Comparison of ENCODE assay signal across 8 cellular contexts in genomic region chr17:9645858-9646555, GRCh38. TPM values are rescaled to one million over a fixed set of nuclear protein-coding genes. Genes with fewer than 3 reads are reported as not detected.
DNase-seq lines count a peak whose midpoint lies in the region; ATAC-seq, FAIRE-seq and TF ChIP-seq lines count a peak whose summit lies in the region.

No MANE protein-coding gene starts in this region.

- peaks cover 44% of the 10 kb centered on the region for H3K27me3 Mint-ChIP-seq in T-helper 2 cell treated with Interferon-gamma antibody and Interleukin-4, amounts not matched to agents 5 μg/mL and 100 μg/mL, for 36 hours (ENCODE audit: low read depth)
- H3K27me3 Mint-ChIP-seq in naive thymus-derived CD8-positive, alpha-beta T cell: peaks cover 32 to 57% (median 35%) of the 10 kb centered on the region in 5 donors

- no peak for FAIRE-seq in endothelial cell of umbilical vein (lab: Jason Lieb, UNC)

- peaks cover 14 to 15% of the 10 kb centered on the region in 2 experiments for H3K27me3 ChIP-seq in endothelial cell of umbilical vein (ENCODE audit: control insufficient read depth in 2 of 2, insufficient read depth in 2 of 2, low read length in 2 of 2)

- no peak overlapping the region for H3K4me3 ChIP-seq in endothelial cell of umbilical vein (replicated peaks in 1 of 3; ENCODE audit: insufficient read depth in 1 of 3, low read depth in 1 of 3, low read length in 3 of 3)

- ATAC-seq in naive thymus-derived CD8-positive, alpha-beta T cell: peak; percentile 30 to 52
- ATAC-seq in HG03159 (IDR thresholded peaks at IDR 0.05; ENCODE audit: unreplicated experiment) (no peak), GM18870 (IDR thresholded peaks at IDR 0.05; ENCODE audit: unreplicated experiment) (no peak), GM18511 (IDR thresholded peaks at IDR 0.05; ENCODE audit: unreplicated experiment) (no peak)

- POLR2A ChIA-PET in HEK293T (lab: Yijun Ruan, JAX): interaction anchor here (1.5 kb wide), 1 partner anchor 643 kb away, joined by 3 read pairs; no protein-coding TSS in a partner anchor
- POLR2A ChIA-PET in endothelial cell of umbilical vein (lab: Charles Lee): no interaction called here
- POLR2A ChIA-PET in naive thymus-derived CD8-positive, alpha-beta T cell (lab: Charles Lee): no interaction called here

- no peak for TF ChIP-seq CTCF in endothelial cell of umbilical vein (IDR thresholded peaks at IDR 0.05; ENCODE audit: extremely low read depth in 1 of 2, insufficient read depth in 1 of 2, low read depth in 1 of 2, low read length in 2 of 2)

- H3K4me3 Mint-ChIP-seq in T-helper 2 cell treated with Interferon-gamma antibody and Interleukin-4, amounts not matched to agents 5 μg/mL and 100 μg/mL, for 36 hours: peak overlapping the region; percentile 67
- H3K4me3 Mint-ChIP-seq in naive thymus-derived CD8-positive, alpha-beta T cell: peak overlapping the region; percentile 59 to 84 (median 74)

- H3K79me2 ChIP-seq in endothelial cell of umbilical vein (ENCODE audit: control insufficient read depth, insufficient read depth, low read length): no peaks in the 10 kb centered on the region

- DNase-seq in COLO668 (lab: John Stamatoyannopoulos, UW; ENCODE audit: unreplicated experiment) (peak; percentile 74), HEK293T (ENCODE audit: extremely low spot score) (peak; percentile 40), endothelial cell of umbilical vein (ENCODE audit: low read depth, low spot score) (no peak)
- peak; percentile 21 for DNase-seq in T-helper 2 cell treated with Interferon-gamma antibody and Interleukin-4, amounts not matched to agents 5 μg/mL and 100 μg/mL, for 36 hours (ENCODE audit: low spot score)
- DNase-seq in naive thymus-derived CD8-positive, alpha-beta T cell: peak in 2 of 10 donors; percentile 3 to 5

- H3K9ac ChIP-seq in endothelial cell of umbilical vein (replicated peaks; ENCODE audit: extremely low read depth, insufficient read depth, low read length): no peak overlapping the region

- TF ChIP-seq POLR2A in endothelial cell of umbilical vein (IDR thresholded peaks at IDR 0.05; ENCODE audit: low read depth, low read length): no peak

- no peak overlapping the region for H3K27ac Mint-ChIP-seq in T-helper 2 cell treated with Interferon-gamma antibody and Interleukin-4, amounts not matched to agents 5 μg/mL and 100 μg/mL, for 36 hours
- peak overlapping the region in 2 of 10 donors; percentile 43 to 46 for H3K27ac Mint-ChIP-seq in naive thymus-derived CD8-positive, alpha-beta T cell

- peaks cover 9% of the 10 kb centered on the region for H3K4me1 Mint-ChIP-seq in T-helper 2 cell treated with Interferon-gamma antibody and Interleukin-4, amounts not matched to agents 5 μg/mL and 100 μg/mL, for 36 hours (ENCODE audit: low read depth)
- peaks cover 8 to 16% (median 12%) of the 10 kb centered on the region in 4 donors for H3K4me1 Mint-ChIP-seq in naive thymus-derived CD8-positive, alpha-beta T cell

- no peaks in the 10 kb centered on the region for H3K36me3 ChIP-seq in endothelial cell of umbilical vein (ENCODE audit: control insufficient read depth in 2 of 2, extremely low read depth in 1 of 2, insufficient read depth in 2 of 2, low read length in 2 of 2)

- dilution Hi-C loops in endothelial cell of umbilical vein (cut with MboI; ENCODE audit: extremely low pct_ligation_motif_present, low sequenced_read_pairs): no loop called here

- no peaks in the 10 kb centered on the region for H3K9me3 Mint-ChIP-seq in T-helper 2 cell treated with Interferon-gamma antibody and Interleukin-4, amounts not matched to agents 5 μg/mL and 100 μg/mL, for 36 hours
- H3K9me3 Mint-ChIP-seq in naive thymus-derived CD8-positive, alpha-beta T cell: no peaks in the 10 kb centered on the region

- H3K9me3 ChIP-seq in endothelial cell of umbilical vein (replicated peaks; ENCODE audit: control insufficient read depth, insufficient read depth, low read length): no peaks in the 10 kb centered on the region

- no peaks in the 10 kb centered on the region for H3K36me3 Mint-ChIP-seq in T-helper 2 cell treated with Interferon-gamma antibody and Interleukin-4, amounts not matched to agents 5 μg/mL and 100 μg/mL, for 36 hours (ENCODE audit: low read depth)
- peaks cover 0 to 3% (median 0%) of the 10 kb centered on the region in 3 donors for H3K36me3 Mint-ChIP-seq in naive thymus-derived CD8-positive, alpha-beta T cell

- no peaks in the 10 kb centered on the region for H4K20me1 ChIP-seq in endothelial cell of umbilical vein (replicated peaks; ENCODE audit: control insufficient read depth, extremely low read depth, insufficient read depth, low read length)

- no peak overlapping the region for H3K4me2 ChIP-seq in endothelial cell of umbilical vein (ENCODE audit: insufficient read depth, low read length)

- BruUV-seq in endothelial cell of umbilical vein (replicated peaks; lab: Mats Ljungman, UMichigan): no TSS peak

- peaks cover 4% of the 10 kb centered on the region for H3K4me1 ChIP-seq in endothelial cell of umbilical vein (ENCODE audit: control insufficient read depth, extremely low read depth, insufficient read depth, low read length)

- intact Hi-C loops in endothelial cell of umbilical vein (cut with micrococcal nuclease): no loop called here

- H3K9me1 ChIP-seq in endothelial cell of umbilical vein (replicated peaks; ENCODE audit: control insufficient read depth, extremely low read depth, insufficient read depth, low read length): no peaks in the 10 kb centered on the region

- CTCF ChIA-PET in HEK293T (lab: Yijun Ruan, JAX): no interaction called here
- CTCF ChIA-PET in endothelial cell of umbilical vein (lab: Charles Lee): no interaction called here

- no peak overlapping the region for H3K27ac ChIP-seq in endothelial cell of umbilical vein (ENCODE audit: insufficient read depth, low read depth, low read length)

- H2AFZ ChIP-seq in endothelial cell of umbilical vein (ENCODE audit: low read depth, low read length): no peak overlapping the region

TF ChIP-seq in HEK293T, 16 proteins besides CTCF, POLR2A, EP300 and RAD21:
- TF ChIP-seq LEF1 (IDR thresholded peaks at IDR 0.05; ENCODE audit: borderline replicate concordance): no peak
- peak; percentile 48; the same call in 1 of the 2 replicates for TF ChIP-seq L3MBTL2 (conservative IDR thresholded peaks at IDR 0.05)
- no peak for TF ChIP-seq CTBP1 (IDR thresholded peaks at IDR 0.05; ENCODE audit: borderline replicate concordance)
- no peak for TF ChIP-seq PKNOX1 (IDR thresholded peaks at IDR 0.05)

TF ChIP-seq in endothelial cell of umbilical vein, 7 proteins besides CTCF, POLR2A, EP300 and RAD21:
- TF ChIP-seq MYC (IDR thresholded peaks at IDR 0.05; ENCODE audit: low read depth, low read length) (no peak), EZH2 (IDR thresholded peaks at IDR 0.05; ENCODE audit: borderline replicate concordance, low read depth, low read length, severe bottlenecking) (peak; percentile 32)

RNA-seq across cellular contexts. Expression of gene USP43, which starts 0.7 kb away (rescaled TPM):
- total RNA-seq in endothelial cell of umbilical vein: 0.16 TPM in 1 of 2 replicates, not detected in the other
- 0.01 and 0.02 TPM in 2 replicates for polyA plus RNA-seq in endothelial cell of umbilical vein
- not detected in 2 replicates for polyA plus RNA-seq in endothelial cell of umbilical vein (2011; cell fraction: cytosol; rRNA removed)
- polyA plus RNA-seq in endothelial cell of umbilical vein (2011; cell fraction: nucleus; rRNA removed): 0.15 and 0.36 TPM in 2 replicates
- not detected in 2 replicates for polyA plus RNA-seq in endothelial cell of umbilical vein (2012)
- not detected in 2 replicates for polyA minus RNA-seq in endothelial cell of umbilical vein
- polyA minus RNA-seq in endothelial cell of umbilical vein (2011; cell fraction: cytosol; rRNA and poly(A)+ RNA removed): 5.4 TPM
- 0.10 TPM in 1 of 2 replicates, not detected in the other for polyA minus RNA-seq in endothelial cell of umbilical vein (2011; cell fraction: nucleus; rRNA and poly(A)+ RNA removed)
- under 1 TPM in 1 of 2 experiments, not detected in 1; 0.10 TPM for total RNA-seq in naive thymus-derived CD8-positive, alpha-beta T cell
- polyA plus RNA-seq in naive thymus-derived CD8-positive, alpha-beta T cell: not detected

Comparison
In these comparisons a context has a peak if more than half of its experiments do, and no peak if none do; other contexts are left out.
1. ATAC-seq: peak in naive thymus-derived CD8-positive, alpha-beta T cell (2 of 2); none in HG03159 (single experiment), GM18870 (single experiment) and GM18511 (single experiment).